ENCODE assay signal across 1 cellular context in genomic region chr18:57631697-57632096, GRCh38.
TF ChIP-seq lines count a peak whose summit lies in the region.

No MANE protein-coding gene starts in this region.

TF ChIP-seq in endothelial cell of umbilical vein, 7 proteins besides CTCF, POLR2A, EP300 and RAD21:
- TF ChIP-seq POLR2AphosphoS5 (IDR thresholded peaks at IDR 0.05; ENCODE audit: insufficient read depth, low read depth, low read length): no peak
